In genomic region chr1:1406821-1407100, GRCh38 we compare ENCODE assay signal across 8 cellular contexts. TPM values are rescaled to one million over a fixed set of nuclear protein-coding genes. Genes with fewer than 3 reads are reported as not detected.
DNase-seq lines count a peak whose midpoint lies in the region; ATAC-seq and TF ChIP-seq lines count a peak whose summit lies in the region.

No MANE protein-coding gene starts in this region.

- H3K9me3 ChIP-seq in DND-41 (ENCODE audit: insufficient read depth, low read length, severe bottlenecking), result no peaks in the 10 kb centered on the region

- peaks cover 52% of the 10 kb centered on the region for H3K36me3 ChIP-seq in DND-41 (ENCODE audit: insufficient read depth, low read length)

- H3K9ac ChIP-seq in DND-41 (ENCODE audit: low read depth, low read length), result peak overlapping the region; percentile 97

- peak overlapping the region; percentile 91 for H3K27ac ChIP-seq in DND-41 (ENCODE audit: low read length)

- DNase-seq in DND-41 (no peak), HT-29 (ENCODE audit: low spot score) (peak; percentile 18), choroid plexus epithelial cell (ENCODE audit: low read depth) (no peak), naive B cell (no peak), AML-193 (lab: John Stamatoyannopoulos, UW) (no peak), hypothalamus (lab: John Stamatoyannopoulos, UW) (no peak), SKM-1 treated with dmso at 0.1 percent for 144 hours (lab: John Stamatoyannopoulos, UW; ENCODE audit: unreplicated experiment) (no peak), NCI-H748 treated with DMSO at 0.1 percent for 48 hours (lab: John Stamatoyannopoulos, UW) (no peak)

- peaks cover 48% of the 10 kb centered on the region for H3K4me1 ChIP-seq in DND-41 (ENCODE audit: insufficient read depth, low read length)

- H3K36me3 Mint-ChIP-seq in naive B cell, result no peaks in the 10 kb centered on the region

- H3K27me3 ChIP-seq in DND-41 (ENCODE audit: insufficient read depth, low read length, poor library complexity), result no peaks in the 10 kb centered on the region

- peaks cover 68% of the 10 kb centered on the region for H3K79me2 ChIP-seq in DND-41 (ENCODE audit: insufficient read depth, low read length)

- H3K4me3 ChIP-seq in DND-41 (ENCODE audit: low read depth in 1 of 2, low read length in 2 of 2) (peak overlapping the region; percentile 62 to 84; a peak in 3 of 4 replicates), choroid plexus epithelial cell (ENCODE audit: low read depth, low read length) (peak overlapping the region; percentile 88)

- H3K27me3 Mint-ChIP-seq in naive B cell, result no peaks in the 10 kb centered on the region

- ATAC-seq in DND-41 (ENCODE audit: insufficient read depth, low read depth) (no peak), naive B cell (ENCODE audit: low read depth in 2 of 2) (no peak)

- H3K27ac Mint-ChIP-seq in naive B cell, result peak overlapping the region in 4 of 6 donors; percentile 42 to 97 (median 92)

- no peaks in the 10 kb centered on the region for H3K9me3 Mint-ChIP-seq in naive B cell

- peaks cover 30% of the 10 kb centered on the region; the same call in 1 of the 2 replicates for H4K20me1 ChIP-seq in DND-41 (ENCODE audit: insufficient read depth, low read length)

- peaks cover 18 to 55% (median 24%) of the 10 kb centered on the region in 3 donors for H3K4me1 Mint-ChIP-seq in naive B cell

- H2AFZ ChIP-seq in DND-41 (ENCODE audit: low read depth, low read length), result peak overlapping the region; percentile 89

- H3K4me2 ChIP-seq in DND-41 (ENCODE audit: insufficient read depth, low read length), result peak overlapping the region; percentile 86

- no peak for TF ChIP-seq CTCF in DND-41 (IDR thresholded peaks at IDR 0.05; ENCODE audit: borderline replicate concordance, extremely low read depth, low read length, poor library complexity, severe bottlenecking)
- no peak for TF ChIP-seq CTCF in choroid plexus epithelial cell (conservative IDR thresholded peaks at IDR 0.05; ENCODE audit: low read depth, low read length)

- peak overlapping the region; percentile 91 to 98 (median 94) for H3K4me3 Mint-ChIP-seq in naive B cell

RNA-seq across cellular contexts. Expression of gene MRPL20, which starts 0.3 kb away (rescaled TPM):
- 235 and 276 TPM in 2 replicates for total RNA-seq in HT-29 (2014; rRNA removed; shearing (Covaris generic))
- polyA plus RNA-seq in naive B cell (ENCODE audit: low read depth in 6 of 6), result 100 to 1,000 TPM in 3 of 6 donors, 10 to 100 TPM in 3; 75.1 to 129 (median 102) TPM

RNA-seq across cellular contexts. Expression of gene CCNL2, which starts 7.6 kb away (rescaled TPM):
- total RNA-seq in HT-29 (2014; rRNA removed; shearing (Covaris generic)), result 200 and 243 TPM in 2 replicates
- polyA plus RNA-seq in naive B cell (ENCODE audit: low read depth in 6 of 6), result 10 to 100 TPM; 16.8 to 50.2 (median 24.6) TPM

RNA-seq across cellular contexts. Expression of gene ANKRD65, which starts 14.3 kb away (rescaled TPM):
- 0.44 and 1.4 TPM in 2 replicates for total RNA-seq in HT-29 (2014; rRNA removed; shearing (Covaris generic))
- 1 to 10 TPM in 1 of 6 donors, under 1 TPM in 4, not detected in 1; 0.17 to 1.5 (median 0.28) TPM for polyA plus RNA-seq in naive B cell (ENCODE audit: low read depth in 6 of 6)

RNA-seq across cellular contexts. Expression of gene VWA1, which starts 28.7 kb away (rescaled TPM):
- 220 and 232 TPM in 2 replicates for total RNA-seq in HT-29 (2014; rRNA removed; shearing (Covaris generic))
- polyA plus RNA-seq in naive B cell (ENCODE audit: low read depth in 6 of 6), result under 1 TPM in 1 of 6 donors, not detected in 5; 0.41 TPM

RNA-seq across cellular contexts. Expression of gene AURKAIP1, which starts 31.8 kb away (rescaled TPM):
- 377 and 383 TPM in 2 replicates for total RNA-seq in HT-29 (2014; rRNA removed; shearing (Covaris generic))
- 100 to 1,000 TPM; 103 to 122 (median 106) TPM for polyA plus RNA-seq in naive B cell (ENCODE audit: low read depth in 6 of 6)
